1 cellular context compared by ENCODE assay signal in the genomic region with DNA sequence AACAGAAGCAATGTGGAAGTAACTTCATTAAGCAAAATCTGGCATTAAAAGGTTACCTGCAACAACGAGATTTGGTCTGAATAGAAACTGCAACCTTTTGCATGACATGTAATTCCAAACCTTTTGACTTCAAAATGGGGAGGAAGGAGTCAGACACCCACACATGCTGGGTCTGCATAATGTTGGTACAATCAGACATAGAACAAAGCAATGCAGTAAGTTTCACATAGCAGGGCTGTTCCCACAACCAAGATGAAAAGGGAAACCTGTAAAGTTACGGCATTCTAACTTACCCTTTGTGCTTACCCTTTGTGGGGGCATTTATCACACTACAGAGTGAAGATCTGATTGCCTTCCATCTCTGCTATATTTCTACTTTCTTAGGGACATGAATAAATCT.
TF ChIP-seq lines count a peak whose summit lies in the region.

No MANE protein-coding gene starts in this region.

TF ChIP-seq in GM12878, 131 proteins besides CTCF, POLR2A, EP300 and RAD21 (continued from another document):
- TF ChIP-seq, protein P1, sequence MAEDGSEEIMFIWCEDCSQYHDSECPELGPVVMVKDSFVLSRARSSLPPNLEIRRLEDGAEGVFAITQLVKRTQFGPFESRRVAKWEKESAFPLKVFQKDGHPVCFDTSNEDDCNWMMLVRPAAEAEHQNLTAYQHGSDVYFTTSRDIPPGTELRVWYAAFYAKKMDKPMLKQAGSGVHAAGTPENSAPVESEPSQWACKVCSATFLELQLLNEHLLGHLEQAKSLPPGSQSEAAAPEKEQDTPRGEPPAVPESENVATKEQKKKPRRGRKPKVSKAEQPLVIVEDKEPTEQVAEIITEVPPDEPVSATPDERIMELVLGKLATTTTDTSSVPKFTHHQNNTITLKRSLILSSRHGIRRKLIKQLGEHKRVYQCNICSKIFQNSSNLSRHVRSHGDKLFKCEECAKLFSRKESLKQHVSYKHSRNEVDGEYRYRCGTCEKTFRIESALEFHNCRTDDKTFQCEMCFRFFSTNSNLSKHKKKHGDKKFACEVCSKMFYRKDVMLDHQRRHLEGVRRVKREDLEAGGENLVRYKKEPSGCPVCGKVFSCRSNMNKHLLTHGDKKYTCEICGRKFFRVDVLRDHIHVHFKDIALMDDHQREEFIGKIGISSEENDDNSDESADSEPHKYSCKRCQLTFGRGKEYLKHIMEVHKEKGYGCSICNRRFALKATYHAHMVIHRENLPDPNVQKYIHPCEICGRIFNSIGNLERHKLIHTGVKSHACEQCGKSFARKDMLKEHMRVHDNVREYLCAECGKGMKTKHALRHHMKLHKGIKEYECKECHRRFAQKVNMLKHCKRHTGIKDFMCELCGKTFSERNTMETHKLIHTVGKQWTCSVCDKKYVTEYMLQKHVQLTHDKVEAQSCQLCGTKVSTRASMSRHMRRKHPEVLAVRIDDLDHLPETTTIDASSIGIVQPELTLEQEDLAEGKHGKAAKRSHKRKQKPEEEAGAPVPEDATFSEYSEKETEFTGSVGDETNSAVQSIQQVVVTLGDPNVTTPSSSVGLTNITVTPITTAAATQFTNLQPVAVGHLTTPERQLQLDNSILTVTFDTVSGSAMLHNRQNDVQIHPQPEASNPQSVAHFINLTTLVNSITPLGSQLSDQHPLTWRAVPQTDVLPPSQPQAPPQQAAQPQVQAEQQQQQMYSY (CRISPR knock-in tag; IDR thresholded peaks at IDR 0.05): no peak
- TF ChIP-seq RAD51 (IDR thresholded peaks at IDR 0.05) (no peak), PML (IDR thresholded peaks at IDR 0.05; ENCODE audit: low read length) (no peak), ZZZ3 (IDR thresholded peaks at IDR 0.05; ENCODE audit: control insufficient read depth, insufficient read length, low read depth) (no peak), KLF5 (IDR thresholded peaks at IDR 0.05; ENCODE audit: partially characterized antibody) (no peak), MTA3 (IDR thresholded peaks at IDR 0.05; ENCODE audit: borderline replicate concordance, low read length) (no peak), MXI1 (IDR thresholded peaks at IDR 0.05; ENCODE audit: low read depth, low read length) (no peak), CHD2 (IDR thresholded peaks at IDR 0.05; ENCODE audit: borderline replicate concordance, low read depth, low read length) (no peak), SMAD5 (IDR thresholded peaks at IDR 0.05; ENCODE audit: low read depth) (no peak)
- TF ChIP-seq, protein P2, sequence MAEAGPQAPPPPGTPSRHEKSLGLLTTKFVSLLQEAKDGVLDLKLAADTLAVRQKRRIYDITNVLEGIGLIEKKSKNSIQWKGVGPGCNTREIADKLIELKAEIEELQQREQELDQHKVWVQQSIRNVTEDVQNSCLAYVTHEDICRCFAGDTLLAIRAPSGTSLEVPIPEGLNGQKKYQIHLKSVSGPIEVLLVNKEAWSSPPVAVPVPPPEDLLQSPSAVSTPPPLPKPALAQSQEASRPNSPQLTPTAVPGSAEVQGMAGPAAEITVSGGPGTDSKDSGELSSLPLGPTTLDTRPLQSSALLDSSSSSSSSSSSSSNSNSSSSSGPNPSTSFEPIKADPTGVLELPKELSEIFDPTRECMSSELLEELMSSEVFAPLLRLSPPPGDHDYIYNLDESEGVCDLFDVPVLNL (IDR thresholded peaks at IDR 0.05; ENCODE audit: low read depth, low read length): no peak
- TF ChIP-seq, protein P3, sequence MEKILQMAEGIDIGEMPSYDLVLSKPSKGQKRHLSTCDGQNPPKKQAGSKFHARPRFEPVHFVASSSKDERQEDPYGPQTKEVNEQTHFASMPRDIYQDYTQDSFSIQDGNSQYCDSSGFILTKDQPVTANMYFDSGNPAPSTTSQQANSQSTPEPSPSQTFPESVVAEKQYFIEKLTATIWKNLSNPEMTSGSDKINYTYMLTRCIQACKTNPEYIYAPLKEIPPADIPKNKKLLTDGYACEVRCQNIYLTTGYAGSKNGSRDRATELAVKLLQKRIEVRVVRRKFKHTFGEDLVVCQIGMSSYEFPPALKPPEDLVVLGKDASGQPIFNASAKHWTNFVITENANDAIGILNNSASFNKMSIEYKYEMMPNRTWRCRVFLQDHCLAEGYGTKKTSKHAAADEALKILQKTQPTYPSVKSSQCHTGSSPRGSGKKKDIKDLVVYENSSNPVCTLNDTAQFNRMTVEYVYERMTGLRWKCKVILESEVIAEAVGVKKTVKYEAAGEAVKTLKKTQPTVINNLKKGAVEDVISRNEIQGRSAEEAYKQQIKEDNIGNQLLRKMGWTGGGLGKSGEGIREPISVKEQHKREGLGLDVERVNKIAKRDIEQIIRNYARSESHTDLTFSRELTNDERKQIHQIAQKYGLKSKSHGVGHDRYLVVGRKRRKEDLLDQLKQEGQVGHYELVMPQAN (conservative IDR thresholded peaks at IDR 0.05): no peak
- TF ChIP-seq, protein P4, sequence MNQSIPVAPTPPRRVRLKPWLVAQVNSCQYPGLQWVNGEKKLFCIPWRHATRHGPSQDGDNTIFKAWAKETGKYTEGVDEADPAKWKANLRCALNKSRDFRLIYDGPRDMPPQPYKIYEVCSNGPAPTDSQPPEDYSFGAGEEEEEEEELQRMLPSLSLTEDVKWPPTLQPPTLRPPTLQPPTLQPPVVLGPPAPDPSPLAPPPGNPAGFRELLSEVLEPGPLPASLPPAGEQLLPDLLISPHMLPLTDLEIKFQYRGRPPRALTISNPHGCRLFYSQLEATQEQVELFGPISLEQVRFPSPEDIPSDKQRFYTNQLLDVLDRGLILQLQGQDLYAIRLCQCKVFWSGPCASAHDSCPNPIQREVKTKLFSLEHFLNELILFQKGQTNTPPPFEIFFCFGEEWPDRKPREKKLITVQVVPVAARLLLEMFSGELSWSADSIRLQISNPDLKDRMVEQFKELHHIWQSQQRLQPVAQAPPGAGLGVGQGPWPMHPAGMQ (IDR thresholded peaks at IDR 0.05; ENCODE audit: borderline replicate concordance): no peak
- TF ChIP-seq, protein P5, sequence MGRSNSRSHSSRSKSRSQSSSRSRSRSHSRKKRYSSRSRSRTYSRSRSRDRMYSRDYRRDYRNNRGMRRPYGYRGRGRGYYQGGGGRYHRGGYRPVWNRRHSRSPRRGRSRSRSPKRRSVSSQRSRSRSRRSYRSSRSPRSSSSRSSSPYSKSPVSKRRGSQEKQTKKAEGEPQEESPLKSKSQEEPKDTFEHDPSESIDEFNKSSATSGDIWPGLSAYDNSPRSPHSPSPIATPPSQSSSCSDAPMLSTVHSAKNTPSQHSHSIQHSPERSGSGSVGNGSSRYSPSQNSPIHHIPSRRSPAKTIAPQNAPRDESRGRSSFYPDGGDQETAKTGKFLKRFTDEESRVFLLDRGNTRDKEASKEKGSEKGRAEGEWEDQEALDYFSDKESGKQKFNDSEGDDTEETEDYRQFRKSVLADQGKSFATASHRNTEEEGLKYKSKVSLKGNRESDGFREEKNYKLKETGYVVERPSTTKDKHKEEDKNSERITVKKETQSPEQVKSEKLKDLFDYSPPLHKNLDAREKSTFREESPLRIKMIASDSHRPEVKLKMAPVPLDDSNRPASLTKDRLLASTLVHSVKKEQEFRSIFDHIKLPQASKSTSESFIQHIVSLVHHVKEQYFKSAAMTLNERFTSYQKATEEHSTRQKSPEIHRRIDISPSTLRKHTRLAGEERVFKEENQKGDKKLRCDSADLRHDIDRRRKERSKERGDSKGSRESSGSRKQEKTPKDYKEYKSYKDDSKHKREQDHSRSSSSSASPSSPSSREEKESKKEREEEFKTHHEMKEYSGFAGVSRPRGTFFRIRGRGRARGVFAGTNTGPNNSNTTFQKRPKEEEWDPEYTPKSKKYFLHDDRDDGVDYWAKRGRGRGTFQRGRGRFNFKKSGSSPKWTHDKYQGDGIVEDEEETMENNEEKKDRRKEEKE (IDR thresholded peaks at IDR 0.05): no peak
